ENCODE assay signal across 18 cellular contexts in genomic region chr20:52896348-52896747, GRCh38.
"Had no signal": no experiment of that assay in that cellular context is flagged by ENCODE, and none has a peak within 500 bp of the region (broad histone marks: within the 10 kb centered on the region; RNA-seq: fewer than 3 reads in every experiment).

No MANE protein-coding gene starts in this region.

- ATAC-seq: activated CD4-positive, alpha-beta T cell treated with anti-CD3 and anti-CD28 coated beads for 36 hours; effector memory CD8-positive, alpha-beta T cell; left colon; natural killer cell treated with Interleukin-12 subunit alpha and Interleukin-12 subunit beta and Interleukin-15 and Interleukin-18, amount 100 ng/mL, for 72 hours; right cardiac atrium; stimulated activated memory B cell treated with anti-CD40 and anti-IgM and Interleukin-4, amounts not matched to agents 10 μg/mL and 1 μg/mL and 100 μg/mL, for 72 hours had no signal

- H3K27ac Mint-ChIP-seq: activated CD4-positive, alpha-beta T cell treated with anti-CD3 and anti-CD28 coated beads for 36 hours; activated naive CD4-positive, alpha-beta T cell treated with anti-CD3 and anti-CD28 coated beads for 36 hours; activated T-helper 1 cell treated with anti-CD3 and anti-CD28 coated beads, Interleukin-12 subunit alpha, Interleukin-12 subunit beta, Interleukin-2, Interleukin-4 antibody, amounts not matched to agents 30 ng/mL and 10 ng/mL and 1 ng/mL, durations not matched to agents 14 hours and 24 hours and 36 hours; dendritic cell treated with granulocyte-macrophage colony-stimulating factor and Interleukin-4, amounts not matched to agents 40 ng/mL and 50 ng/mL, for 4 days; effector memory CD8-positive, alpha-beta T cell; natural killer cell treated with Interleukin-12 subunit alpha and Interleukin-12 subunit beta and Interleukin-15 and Interleukin-18, amount 100 ng/mL, for 72 hours; progenitor cell of endocrine pancreas; stimulated activated memory B cell treated with anti-CD40 and anti-IgM and Interleukin-4, amounts not matched to agents 10 μg/mL and 1 μg/mL and 100 μg/mL, for 72 hours had no signal

- H3K9me3 Mint-ChIP-seq: dendritic cell treated with granulocyte-macrophage colony-stimulating factor and Interleukin-4, amounts not matched to agents 40 ng/mL and 50 ng/mL, for 4 days; effector memory CD8-positive, alpha-beta T cell; natural killer cell treated with Interleukin-12 subunit alpha and Interleukin-12 subunit beta and Interleukin-15 and Interleukin-18, amount 100 ng/mL, for 72 hours had no signal

- H3K4me1 ChIP-seq: transverse colon had no signal

- H3K36me3 Mint-ChIP-seq: brain; stimulated activated memory B cell treated with anti-CD40 and anti-IgM and Interleukin-4, amounts not matched to agents 10 μg/mL and 1 μg/mL and 100 μg/mL, for 72 hours had no signal

- H3K4me3 Mint-ChIP-seq: activated CD4-positive, alpha-beta T cell treated with anti-CD3 and anti-CD28 coated beads for 36 hours; activated naive CD4-positive, alpha-beta T cell treated with anti-CD3 and anti-CD28 coated beads for 36 hours; activated T-helper 1 cell treated with anti-CD3 and anti-CD28 coated beads, Interleukin-12 subunit alpha, Interleukin-12 subunit beta, Interleukin-2, Interleukin-4 antibody, amounts not matched to agents 30 ng/mL and 10 ng/mL and 1 ng/mL, durations not matched to agents 14 hours and 24 hours and 36 hours; brain; dendritic cell treated with granulocyte-macrophage colony-stimulating factor and Interleukin-4, amounts not matched to agents 40 ng/mL and 50 ng/mL, for 4 days; effector memory CD8-positive, alpha-beta T cell; natural killer cell treated with Interleukin-12 subunit alpha and Interleukin-12 subunit beta and Interleukin-15 and Interleukin-18, amount 100 ng/mL, for 72 hours; stimulated activated memory B cell treated with anti-CD40 and anti-IgM and Interleukin-4, amounts not matched to agents 10 μg/mL and 1 μg/mL and 100 μg/mL, for 72 hours had no signal

- H3K27me3 Mint-ChIP-seq: brain; dendritic cell treated with granulocyte-macrophage colony-stimulating factor and Interleukin-4, amounts not matched to agents 40 ng/mL and 50 ng/mL, for 4 days; progenitor cell of endocrine pancreas had no signal

- H3K36me3 ChIP-seq: transverse colon, WERI-Rb-1 had no signal

- H3K27me3 ChIP-seq: transverse colon had no signal

- H3K9me3 ChIP-seq: transverse colon had no signal

- H3K4me3 ChIP-seq: transverse colon had no signal

- DNase-seq: activated CD4-positive, alpha-beta T cell treated with anti-CD3 and anti-CD28 coated beads for 36 hours; activated naive CD4-positive, alpha-beta T cell treated with anti-CD3 and anti-CD28 coated beads for 36 hours; amygdala; effector memory CD8-positive, alpha-beta T cell; glutamatergic neuron; left colon; occipital lobe; right cardiac atrium; T-helper 9 cell; transverse colon; WERI-Rb-1 had no signal

- H3K27ac ChIP-seq: epithelial cell of prostate, transverse colon, WERI-Rb-1 had no signal
